ENCODE assay signal across 11 cellular contexts in genomic region chr19:17861542-17862402, GRCh38. TPM values are rescaled to one million over a fixed set of nuclear protein-coding genes. Genes with fewer than 3 reads are reported as not detected.
DNase-seq lines count a peak whose midpoint lies in the region; ATAC-seq and TF ChIP-seq lines count a peak whose summit lies in the region.
"Had no signal": no experiment of that assay in that cellular context is flagged by ENCODE, and none has a peak within 500 bp of the region (broad histone marks: within the 10 kb centered on the region; RNA-seq: fewer than 3 reads in every experiment).

No MANE protein-coding gene starts in this region.

- TF ChIP-seq CTCF in left ventricle myocardium inferior (IDR thresholded peaks at IDR 0.05; ENCODE audit: borderline replicate concordance): no peak
- no peak for TF ChIP-seq CTCF in right atrium auricular region (IDR thresholded peaks at IDR 0.05)
- no peak for TF ChIP-seq CTCF in thoracic aorta (IDR thresholded peaks at IDR 0.05)

- no peaks in the 10 kb centered on the region for H3K27me3 Mint-ChIP-seq in activated CD8-positive, alpha-beta T cell treated with anti-CD3 and anti-CD28 coated beads, Interleukin-2, amount 10 ng/mL, durations not matched to agents 7 days and 5 days (ENCODE audit: low read depth)

- H3K9me3 Mint-ChIP-seq in activated CD8-positive, alpha-beta T cell treated with anti-CD3 and anti-CD28 coated beads, Interleukin-2, amount 10 ng/mL, durations not matched to agents 7 days and 5 days (ENCODE audit: insufficient read depth): no peaks in the 10 kb centered on the region

- DNase-seq in left ventricle myocardium inferior (no peak), right atrium auricular region (ENCODE audit: low spot score) (no peak), thoracic aorta (ENCODE audit: low spot score) (no peak)
- no peak for DNase-seq in activated CD8-positive, alpha-beta T cell treated with anti-CD3 and anti-CD28 coated beads, Interleukin-2, amount 10 ng/mL, durations not matched to agents 7 days and 5 days
- DNase-seq: SIG-M5 had no signal

- no peak for ATAC-seq in activated CD8-positive, alpha-beta T cell treated with anti-CD3 and anti-CD28 coated beads, Interleukin-2, amount 10 ng/mL, durations not matched to agents 7 days and 5 days
- ATAC-seq in thoracic aorta (ENCODE audit: insufficient number of reproducible peaks, low FRiP score, low read depth) (no peak), HG02852 (IDR thresholded peaks at IDR 0.05; ENCODE audit: unreplicated experiment) (no peak), HG02610 (IDR thresholded peaks at IDR 0.05; ENCODE audit: unreplicated experiment) (no peak), HG02623 (IDR thresholded peaks at IDR 0.05; ENCODE audit: unreplicated experiment) (no peak)
- ATAC-seq: esophagus mucosa had no signal

- peaks cover 27% of the 10 kb centered on the region for H3K4me1 Mint-ChIP-seq in activated CD8-positive, alpha-beta T cell treated with anti-CD3 and anti-CD28 coated beads, Interleukin-2, amount 10 ng/mL, durations not matched to agents 7 days and 5 days (ENCODE audit: low read depth)

- peaks cover 36% of the 10 kb centered on the region for H3K4me1 ChIP-seq in left ventricle myocardium inferior
- H3K4me1 ChIP-seq in right atrium auricular region: peaks cover 0 to 23% of the 10 kb centered on the region in 2 donors
- H3K4me1 ChIP-seq in thoracic aorta (ENCODE audit: control insufficient read depth in 1 of 2, low read depth in 2 of 2): peaks cover 11 to 23% of the 10 kb centered on the region in 2 donors

- H3K9me3 ChIP-seq in left ventricle myocardium inferior (replicated peaks) (no peaks in the 10 kb centered on the region), right atrium auricular region (no peaks in the 10 kb centered on the region), thoracic aorta (no peaks in the 10 kb centered on the region)

- peak overlapping the region; percentile 88 for H3K4me3 ChIP-seq in left ventricle myocardium inferior
- no peak overlapping the region for H3K4me3 ChIP-seq in right atrium auricular region
- peak overlapping the region; percentile 87 for H3K4me3 ChIP-seq in iPS-11a (ENCODE audit: low read depth, low read length)
- H3K4me3 ChIP-seq in thoracic aorta: peak overlapping the region; percentile 96

- H3K27ac Mint-ChIP-seq in activated CD8-positive, alpha-beta T cell treated with anti-CD3 and anti-CD28 coated beads, Interleukin-2, amount 10 ng/mL, durations not matched to agents 7 days and 5 days: peak overlapping the region; percentile 96

- peak overlapping the region; percentile 91 for H3K4me3 Mint-ChIP-seq in activated CD8-positive, alpha-beta T cell treated with anti-CD3 and anti-CD28 coated beads, Interleukin-2, amount 10 ng/mL, durations not matched to agents 7 days and 5 days

- H3K36me3 ChIP-seq in left ventricle myocardium inferior (peaks cover 46% of the 10 kb centered on the region), right atrium auricular region (peaks cover 52% of the 10 kb centered on the region), thoracic aorta (peaks cover 34% of the 10 kb centered on the region)

- intact Hi-C loops in left ventricle myocardium inferior (cut with micrococcal nuclease): no loop called here

- H3K27ac ChIP-seq in left ventricle myocardium inferior (replicated peaks) (no peak overlapping the region), right atrium auricular region (no peak overlapping the region), thoracic aorta (no peak overlapping the region)

- POLR2A ChIA-PET in activated CD8-positive, alpha-beta T cell treated with anti-CD3 and anti-CD28 coated beads, Interleukin-2, amount 10 ng/mL, durations not matched to agents 7 days and 5 days (lab: Charles Lee): interaction anchor here (0.6 to 3.7 kb wide), 4 partner anchors 9 to 77 kb away, joined by 3 to 69 read pairs (median 14); partner anchors contain the start of genes CCDC124 and SLC5A5

- peaks cover 52% of the 10 kb centered on the region for H3K36me3 Mint-ChIP-seq in activated CD8-positive, alpha-beta T cell treated with anti-CD3 and anti-CD28 coated beads, Interleukin-2, amount 10 ng/mL, durations not matched to agents 7 days and 5 days (ENCODE audit: low read depth)

- H3K27me3 ChIP-seq in left ventricle myocardium inferior (ENCODE audit: low read depth) (no peaks in the 10 kb centered on the region), right atrium auricular region (no peaks in the 10 kb centered on the region), thoracic aorta (replicated peaks; ENCODE audit: insufficient read depth) (no peaks in the 10 kb centered on the region)

- CTCF ChIA-PET in activated CD8-positive, alpha-beta T cell treated with anti-CD3 and anti-CD28 coated beads, Interleukin-2, amount 10 ng/mL, durations not matched to agents 7 days and 5 days (lab: Charles Lee): interaction anchor here (1.1 to 9.8 kb wide), 3 partner anchors 9 to 87 kb away, joined by 3 to 289 read pairs (median 54); partner anchors contain the start of genes CCDC124 and SLC5A5

RNA-seq across cellular contexts. Expression of gene RPL18A, which starts 2.1 kb away (rescaled TPM):
- 767 TPM for total RNA-seq in left ventricle myocardium inferior
- total RNA-seq in right atrium auricular region: 100 to 1,000 TPM; 496 to 916 TPM
- 1,000 to 10,000 TPM; 2,078 to 2,184 TPM for total RNA-seq in activated CD8-positive, alpha-beta T cell treated with anti-CD3 and anti-CD28 coated beads, Interleukin-2, amount 10 ng/mL, durations not matched to agents 7 days and 5 days
- total RNA-seq in thoracic aorta: 100 to 1,000 TPM; 718 to 766 TPM

RNA-seq across cellular contexts. Expression of gene SLC5A5, which starts 10.0 kb away (rescaled TPM):
- not detected for total RNA-seq in left ventricle myocardium inferior
- not detected for total RNA-seq in right atrium auricular region
- 1 to 10 TPM; 1.5 to 1.8 TPM for total RNA-seq in activated CD8-positive, alpha-beta T cell treated with anti-CD3 and anti-CD28 coated beads, Interleukin-2, amount 10 ng/mL, durations not matched to agents 7 days and 5 days
- not detected for total RNA-seq in thoracic aorta
- total RNA-seq: esophagus mucosa had no signal

RNA-seq across cellular contexts. Expression of gene JAK3, which starts 14.0 kb away (rescaled TPM):
- total RNA-seq in left ventricle myocardium inferior (1.7 TPM), right atrium auricular region (1 to 10 TPM in 1 of 2 donors, under 1 TPM in 1; 0.93 to 4.0 TPM), thoracic aorta (10 to 100 TPM; 12.7 to 35.8 TPM)
- total RNA-seq in activated CD8-positive, alpha-beta T cell treated with anti-CD3 and anti-CD28 coated beads, Interleukin-2, amount 10 ng/mL, durations not matched to agents 7 days and 5 days: 100 to 1,000 TPM; 125 to 127 TPM

RNA-seq across cellular contexts. Expression of gene INSL3, which starts 40.5 kb away (rescaled TPM):
- total RNA-seq in left ventricle myocardium inferior (not detected), right atrium auricular region (not detected), thoracic aorta (not detected)
- 1 to 10 TPM; 5.0 to 6.4 TPM for total RNA-seq in activated CD8-positive, alpha-beta T cell treated with anti-CD3 and anti-CD28 coated beads, Interleukin-2, amount 10 ng/mL, durations not matched to agents 7 days and 5 days
- total RNA-seq: esophagus mucosa, G401 had no signal

Comparison
In these comparisons a context has a peak if more than half of its experiments do, and no peak if none do; other contexts are left out.
1. H3K4me3 ChIP-seq: peak in left ventricle myocardium inferior (single experiment), iPS-11a (single experiment) and thoracic aorta (single experiment); none in right atrium auricular region (0 of 2).